1 cellular context compared by ENCODE assay signal in the genomic region with DNA sequence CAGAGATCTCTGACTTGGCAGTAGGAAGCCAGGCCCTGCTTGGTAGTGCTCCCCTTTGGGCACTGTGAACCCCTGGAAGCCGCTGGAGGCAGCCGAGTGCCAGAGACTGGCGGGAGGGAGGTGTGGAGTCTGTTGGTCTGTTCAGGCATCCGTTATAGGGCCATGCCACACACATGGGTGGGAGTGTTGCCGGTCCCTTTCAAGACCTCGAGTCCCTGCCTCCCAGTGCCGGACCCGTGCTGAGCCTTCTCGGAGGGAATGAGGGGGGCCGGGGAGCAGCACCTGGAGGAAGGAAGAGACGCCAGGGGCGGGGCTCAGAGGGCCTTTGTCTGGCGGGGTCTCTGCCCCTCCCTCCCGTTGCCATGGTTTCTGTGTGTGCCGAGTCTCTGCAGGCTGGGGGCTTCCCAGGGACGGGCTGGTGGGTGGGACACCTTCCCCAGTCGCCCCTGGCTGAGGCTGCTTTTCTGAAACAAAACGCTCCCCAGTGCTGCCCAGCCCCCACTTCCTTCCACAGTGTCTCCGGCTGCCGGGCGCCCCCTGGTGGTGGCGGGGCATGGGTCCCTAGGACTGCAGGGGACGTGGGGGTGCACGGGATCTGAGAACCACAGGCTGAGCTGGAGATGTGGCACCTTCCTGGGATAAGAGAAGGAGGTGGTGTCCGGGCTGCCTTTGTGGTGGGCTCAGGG.
TF ChIP-seq lines count a peak whose summit lies in the region.

No MANE protein-coding gene starts in this region.

TF ChIP-seq in HepG2, 621 proteins besides CTCF, POLR2A, EP300 and RAD21 (continued from another document and continues in another):
- TF ChIP-seq, protein P1, sequence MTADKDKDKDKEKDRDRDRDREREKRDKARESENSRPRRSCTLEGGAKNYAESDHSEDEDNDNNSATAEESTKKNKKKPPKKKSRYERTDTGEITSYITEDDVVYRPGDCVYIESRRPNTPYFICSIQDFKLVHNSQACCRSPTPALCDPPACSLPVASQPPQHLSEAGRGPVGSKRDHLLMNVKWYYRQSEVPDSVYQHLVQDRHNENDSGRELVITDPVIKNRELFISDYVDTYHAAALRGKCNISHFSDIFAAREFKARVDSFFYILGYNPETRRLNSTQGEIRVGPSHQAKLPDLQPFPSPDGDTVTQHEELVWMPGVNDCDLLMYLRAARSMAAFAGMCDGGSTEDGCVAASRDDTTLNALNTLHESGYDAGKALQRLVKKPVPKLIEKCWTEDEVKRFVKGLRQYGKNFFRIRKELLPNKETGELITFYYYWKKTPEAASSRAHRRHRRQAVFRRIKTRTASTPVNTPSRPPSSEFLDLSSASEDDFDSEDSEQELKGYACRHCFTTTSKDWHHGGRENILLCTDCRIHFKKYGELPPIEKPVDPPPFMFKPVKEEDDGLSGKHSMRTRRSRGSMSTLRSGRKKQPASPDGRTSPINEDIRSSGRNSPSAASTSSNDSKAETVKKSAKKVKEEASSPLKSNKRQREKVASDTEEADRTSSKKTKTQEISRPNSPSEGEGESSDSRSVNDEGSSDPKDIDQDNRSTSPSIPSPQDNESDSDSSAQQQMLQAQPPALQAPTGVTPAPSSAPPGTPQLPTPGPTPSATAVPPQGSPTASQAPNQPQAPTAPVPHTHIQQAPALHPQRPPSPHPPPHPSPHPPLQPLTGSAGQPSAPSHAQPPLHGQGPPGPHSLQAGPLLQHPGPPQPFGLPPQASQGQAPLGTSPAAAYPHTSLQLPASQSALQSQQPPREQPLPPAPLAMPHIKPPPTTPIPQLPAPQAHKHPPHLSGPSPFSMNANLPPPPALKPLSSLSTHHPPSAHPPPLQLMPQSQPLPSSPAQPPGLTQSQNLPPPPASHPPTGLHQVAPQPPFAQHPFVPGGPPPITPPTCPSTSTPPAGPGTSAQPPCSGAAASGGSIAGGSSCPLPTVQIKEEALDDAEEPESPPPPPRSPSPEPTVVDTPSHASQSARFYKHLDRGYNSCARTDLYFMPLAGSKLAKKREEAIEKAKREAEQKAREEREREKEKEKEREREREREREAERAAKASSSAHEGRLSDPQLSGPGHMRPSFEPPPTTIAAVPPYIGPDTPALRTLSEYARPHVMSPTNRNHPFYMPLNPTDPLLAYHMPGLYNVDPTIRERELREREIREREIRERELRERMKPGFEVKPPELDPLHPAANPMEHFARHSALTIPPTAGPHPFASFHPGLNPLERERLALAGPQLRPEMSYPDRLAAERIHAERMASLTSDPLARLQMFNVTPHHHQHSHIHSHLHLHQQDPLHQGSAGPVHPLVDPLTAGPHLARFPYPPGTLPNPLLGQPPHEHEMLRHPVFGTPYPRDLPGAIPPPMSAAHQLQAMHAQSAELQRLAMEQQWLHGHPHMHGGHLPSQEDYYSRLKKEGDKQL (CRISPR knock-in tag; IDR thresholded peaks at IDR 0.05; ENCODE audit: low read depth), result no peak
- TF ChIP-seq ZNF260 (CRISPR knock-in tag; IDR thresholded peaks at IDR 0.05; ENCODE audit: borderline replicate concordance, low read depth), result no peak
- TF ChIP-seq ZBTB43 (CRISPR knock-in tag; conservative IDR thresholded peaks at IDR 0.05), result no peak
- TF ChIP-seq, protein P2, sequence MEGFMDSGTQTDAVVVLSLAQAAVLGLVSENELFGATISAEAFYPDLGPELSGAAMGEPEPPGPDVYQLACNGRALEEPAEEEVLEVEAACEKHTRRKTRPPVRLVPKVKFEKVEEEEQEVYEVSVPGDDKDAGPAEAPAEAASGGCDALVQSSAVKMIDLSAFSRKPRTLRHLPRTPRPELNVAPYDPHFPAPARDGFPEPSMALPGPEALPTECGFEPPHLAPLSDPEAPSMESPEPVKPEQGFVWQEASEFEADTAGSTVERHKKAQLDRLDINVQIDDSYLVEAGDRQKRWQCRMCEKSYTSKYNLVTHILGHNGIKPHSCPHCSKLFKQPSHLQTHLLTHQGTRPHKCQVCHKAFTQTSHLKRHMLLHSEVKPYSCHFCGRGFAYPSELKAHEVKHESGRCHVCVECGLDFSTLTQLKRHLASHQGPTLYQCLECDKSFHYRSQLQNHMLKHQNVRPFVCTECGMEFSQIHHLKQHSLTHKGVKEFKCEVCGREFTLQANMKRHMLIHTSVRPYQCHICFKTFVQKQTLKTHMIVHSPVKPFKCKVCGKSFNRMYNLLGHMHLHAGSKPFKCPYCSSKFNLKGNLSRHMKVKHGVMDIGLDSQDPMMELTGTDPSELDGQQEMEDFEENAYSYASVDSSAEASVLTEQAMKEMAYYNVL (CRISPR knock-in tag; IDR thresholded peaks at IDR 0.05; ENCODE audit: borderline replicate concordance), result peak; percentile 80; the same call in 1 of the 2 replicates
- no peak for TF ChIP-seq POLR2G (IDR thresholded peaks at IDR 0.05; ENCODE audit: low read depth, low read length)
- no peak for TF ChIP-seq STAT5B (CRISPR knock-in tag; IDR thresholded peaks at IDR 0.05)
- no peak for TF ChIP-seq REL (CRISPR knock-in tag; conservative IDR thresholded peaks at IDR 0.05)
- TF ChIP-seq SMAD1 (CRISPR knock-in tag; IDR thresholded peaks at IDR 0.05; ENCODE audit: borderline replicate concordance, low read depth), result no peak
- no peak for TF ChIP-seq CREB3 (CRISPR knock-in tag; IDR thresholded peaks at IDR 0.05)
- TF ChIP-seq, protein P3, sequence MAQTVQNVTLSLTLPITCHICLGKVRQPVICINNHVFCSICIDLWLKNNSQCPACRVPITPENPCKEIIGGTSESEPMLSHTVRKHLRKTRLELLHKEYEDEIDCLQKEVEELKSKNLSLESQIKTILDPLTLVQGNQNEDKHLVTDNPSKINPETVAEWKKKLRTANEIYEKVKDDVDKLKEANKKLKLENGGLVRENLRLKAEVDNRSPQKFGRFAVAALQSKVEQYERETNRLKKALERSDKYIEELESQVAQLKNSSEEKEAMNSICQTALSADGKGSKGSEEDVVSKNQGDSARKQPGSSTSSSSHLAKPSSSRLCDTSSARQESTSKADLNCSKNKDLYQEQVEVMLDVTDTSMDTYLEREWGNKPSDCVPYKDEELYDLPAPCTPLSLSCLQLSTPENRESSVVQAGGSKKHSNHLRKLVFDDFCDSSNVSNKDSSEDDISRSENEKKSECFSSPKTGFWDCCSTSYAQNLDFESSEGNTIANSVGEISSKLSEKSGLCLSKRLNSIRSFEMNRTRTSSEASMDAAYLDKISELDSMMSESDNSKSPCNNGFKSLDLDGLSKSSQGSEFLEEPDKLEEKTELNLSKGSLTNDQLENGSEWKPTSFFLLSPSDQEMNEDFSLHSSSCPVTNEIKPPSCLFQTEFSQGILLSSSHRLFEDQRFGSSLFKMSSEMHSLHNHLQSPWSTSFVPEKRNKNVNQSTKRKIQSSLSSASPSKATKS (CRISPR knock-in tag; IDR thresholded peaks at IDR 0.05), result no peak
- TF ChIP-seq NCOA2 (CRISPR knock-in tag; IDR thresholded peaks at IDR 0.05), result no peak; the same call in 1 of the 2 replicates
- no peak for TF ChIP-seq GTF2F1 (IDR thresholded peaks at IDR 0.05; ENCODE audit: low read length)
- TF ChIP-seq, protein P4, sequence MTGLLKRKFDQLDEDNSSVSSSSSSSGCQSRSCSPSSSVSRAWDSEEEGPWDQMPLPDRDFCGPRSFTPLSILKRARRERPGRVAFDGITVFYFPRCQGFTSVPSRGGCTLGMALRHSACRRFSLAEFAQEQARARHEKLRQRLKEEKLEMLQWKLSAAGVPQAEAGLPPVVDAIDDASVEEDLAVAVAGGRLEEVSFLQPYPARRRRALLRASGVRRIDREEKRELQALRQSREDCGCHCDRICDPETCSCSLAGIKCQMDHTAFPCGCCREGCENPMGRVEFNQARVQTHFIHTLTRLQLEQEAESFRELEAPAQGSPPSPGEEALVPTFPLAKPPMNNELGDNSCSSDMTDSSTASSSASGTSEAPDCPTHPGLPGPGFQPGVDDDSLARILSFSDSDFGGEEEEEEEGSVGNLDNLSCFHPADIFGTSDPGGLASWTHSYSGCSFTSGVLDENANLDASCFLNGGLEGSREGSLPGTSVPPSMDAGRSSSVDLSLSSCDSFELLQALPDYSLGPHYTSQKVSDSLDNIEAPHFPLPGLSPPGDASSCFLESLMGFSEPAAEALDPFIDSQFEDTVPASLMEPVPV (CRISPR knock-in tag; IDR thresholded peaks at IDR 0.05), result 0 out of 2 replicates have a peak, but pooled peaks have one; percentile 45
- no peak for TF ChIP-seq ATF5 (CRISPR knock-in tag; IDR thresholded peaks at IDR 0.05; ENCODE audit: low read depth)
- TF ChIP-seq, protein P5, sequence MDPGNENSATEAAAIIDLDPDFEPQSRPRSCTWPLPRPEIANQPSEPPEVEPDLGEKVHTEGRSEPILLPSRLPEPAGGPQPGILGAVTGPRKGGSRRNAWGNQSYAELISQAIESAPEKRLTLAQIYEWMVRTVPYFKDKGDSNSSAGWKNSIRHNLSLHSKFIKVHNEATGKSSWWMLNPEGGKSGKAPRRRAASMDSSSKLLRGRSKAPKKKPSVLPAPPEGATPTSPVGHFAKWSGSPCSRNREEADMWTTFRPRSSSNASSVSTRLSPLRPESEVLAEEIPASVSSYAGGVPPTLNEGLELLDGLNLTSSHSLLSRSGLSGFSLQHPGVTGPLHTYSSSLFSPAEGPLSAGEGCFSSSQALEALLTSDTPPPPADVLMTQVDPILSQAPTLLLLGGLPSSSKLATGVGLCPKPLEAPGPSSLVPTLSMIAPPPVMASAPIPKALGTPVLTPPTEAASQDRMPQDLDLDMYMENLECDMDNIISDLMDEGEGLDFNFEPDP (CRISPR knock-in tag; conservative IDR thresholded peaks at IDR 0.05), result no peak
- TF ChIP-seq, protein P6, sequence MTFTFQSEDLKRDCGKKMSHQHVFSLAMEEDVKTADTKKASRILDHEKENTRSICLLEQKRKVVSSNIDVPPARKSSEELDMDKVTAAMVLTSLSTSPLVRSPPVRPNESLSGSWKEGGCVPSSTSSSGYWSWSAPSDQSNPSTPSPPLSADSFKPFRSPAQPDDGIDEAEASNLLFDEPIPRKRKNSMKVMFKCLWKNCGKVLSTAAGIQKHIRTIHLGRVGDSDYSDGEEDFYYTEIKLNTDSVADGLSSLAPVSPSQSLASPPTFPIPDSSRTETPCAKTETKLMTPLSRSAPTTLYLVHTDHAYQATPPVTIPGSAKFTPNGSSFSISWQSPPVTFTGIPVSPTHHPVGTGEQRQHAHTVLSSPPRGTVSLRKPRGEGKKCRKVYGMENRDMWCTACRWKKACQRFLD (CRISPR knock-in tag; IDR thresholded peaks at IDR 0.05; ENCODE audit: borderline replicate concordance), result no peak
- TF ChIP-seq FOXA1 (IDR thresholded peaks at IDR 0.05), result no peak
- TF ChIP-seq FOXA1 (CRISPR knock-in tag; IDR thresholded peaks at IDR 0.05), result no peak
- TF ChIP-seq MTA1 (CRISPR knock-in tag; IDR thresholded peaks at IDR 0.05; ENCODE audit: borderline replicate concordance), result peak; percentile 72; the same call in 1 of the 2 replicates
- no peak for TF ChIP-seq HINFP (CRISPR knock-in tag; IDR thresholded peaks at IDR 0.05; ENCODE audit: low read depth)
- TF ChIP-seq ZC3H4 (CRISPR knock-in tag; IDR thresholded peaks at IDR 0.05; ENCODE audit: borderline replicate concordance), result no peak
- TF ChIP-seq LRRFIP1 (CRISPR knock-in tag; conservative IDR thresholded peaks at IDR 0.05), result no peak; the same call in 1 of the 2 replicates
- no peak for TF ChIP-seq ZBTB37 (CRISPR knock-in tag; IDR thresholded peaks at IDR 0.05)
